1 cellular context compared by ENCODE assay signal in the genomic region with DNA sequence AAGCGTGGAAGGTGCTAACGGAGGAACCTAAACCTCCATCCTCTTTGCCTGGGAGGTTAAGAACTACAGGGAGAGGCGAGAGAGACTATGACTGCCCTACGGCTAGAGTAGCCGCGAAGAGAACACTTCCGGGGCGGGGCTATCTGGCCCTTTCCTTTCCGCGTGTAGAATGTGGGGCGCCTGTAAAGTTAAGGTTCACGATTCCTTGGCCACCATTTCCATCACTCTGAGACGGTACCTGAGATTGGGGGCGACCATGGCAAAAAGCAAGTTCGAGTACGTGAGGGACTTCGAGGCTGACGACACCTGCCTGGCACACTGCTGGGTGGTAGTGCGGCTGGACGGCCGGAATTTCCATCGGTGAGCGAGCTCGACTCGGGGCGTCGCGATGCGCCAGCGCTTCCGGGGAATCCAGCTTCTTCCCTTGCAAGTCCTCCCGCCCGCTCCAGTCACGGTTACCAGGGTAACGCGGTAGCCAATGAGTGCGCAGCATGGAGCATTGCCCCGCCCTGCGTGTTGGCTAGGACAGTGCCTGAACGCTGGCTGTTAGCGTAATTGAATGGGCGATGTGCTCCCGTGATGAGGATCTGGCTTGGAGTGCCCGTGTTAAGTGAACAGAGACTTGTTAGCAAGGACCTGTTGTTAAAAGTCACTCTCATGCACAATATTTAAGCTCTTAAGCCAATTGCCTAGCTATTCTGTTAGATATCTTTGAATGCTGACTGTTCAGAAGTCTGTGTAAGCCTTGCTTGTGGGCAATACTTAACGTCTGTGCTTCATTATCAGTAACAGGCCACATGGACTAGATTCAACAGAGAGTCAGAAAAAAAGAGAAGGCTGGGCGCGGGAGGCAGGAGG.
TF ChIP-seq lines count a peak whose summit lies in the region.

THG1L (plus strand) TSS at position 149 of the 858 bp plus-strand sequence; CDS start at position 170, 21 bp downstream.

TF ChIP-seq in K562, 482 proteins besides CTCF, POLR2A, EP300 and RAD21 (continued from another document and continues in another):
- TF ChIP-seq REST (CRISPR knock-in tag; IDR thresholded peaks at IDR 0.05; ENCODE audit: low read depth) (no peak; the same call in 1 of the 2 replicates), POLR2B (IDR thresholded peaks at IDR 0.05; ENCODE audit: low read depth, partially characterized antibody) (peak; percentile 78), CC2D1A (IDR thresholded peaks at IDR 0.05) (0 out of 2 replicates have a peak, but pooled peaks have one; percentile 31), PKNOX1 (IDR thresholded peaks at IDR 0.05) (no peak), ZNF280B (CRISPR knock-in tag; IDR thresholded peaks at IDR 0.05) (no peak), RB1 (IDR thresholded peaks at IDR 0.05; ENCODE audit: low read depth) (peak; percentile 56; the same call in 1 of the 2 replicates), BDP1 (IDR thresholded peaks at IDR 0.05; ENCODE audit: insufficient read depth, insufficient read length) (no peak), STAG1 (CRISPR knock-in tag; IDR thresholded peaks at IDR 0.05; ENCODE audit: borderline replicate concordance) (no peak), ARNT (IDR thresholded peaks at IDR 0.05) (peak in 1 of 2 experiments; percentile 16; a peak in 1 of 4 replicates), GTF2E2 (tag; IDR thresholded peaks at IDR 0.05) (peak; percentile 43; the same call in 1 of the 2 replicates), ZEB2 (IDR thresholded peaks at IDR 0.05) (no peak), NFXL1 (CRISPR knock-in tag; IDR thresholded peaks at IDR 0.05) (no peak), FOSL1 (tag; conservative IDR thresholded peaks at IDR 0.05) (peak; percentile 41), CXXC5 (CRISPR knock-in tag; IDR thresholded peaks at IDR 0.05) (peak; percentile 78), TCF3 (CRISPR knock-in tag; IDR thresholded peaks at IDR 0.05) (peak; percentile 87), MAZ (CRISPR knock-in tag; conservative IDR thresholded peaks at IDR 0.05 in 1 of 2, IDR thresholded peaks at IDR 0.05 in 1 of 2) (peak; percentile 61 to 90; a peak in 3 of 4 replicates), SMARCA4 (IDR thresholded peaks at IDR 0.05) (peak; percentile 59), ZNF134 (CRISPR knock-in tag; conservative IDR thresholded peaks at IDR 0.05) (no peak), COPS2 (conservative IDR thresholded peaks at IDR 0.05) (no peak), KHSRP (IDR thresholded peaks at IDR 0.05) (no peak), ZKSCAN1 (IDR thresholded peaks at IDR 0.05; ENCODE audit: low read depth, low read length) (0 out of 2 replicates have a peak, but pooled peaks have one; percentile 13), ZFP91 (CRISPR knock-in tag; IDR thresholded peaks at IDR 0.05) (no peak), NCOA4 (IDR thresholded peaks at IDR 0.05; ENCODE audit: partially characterized antibody) (no peak), SAP30 (IDR thresholded peaks at IDR 0.05; ENCODE audit: borderline replicate concordance, insufficient read depth, low read depth, low read length, poor library complexity, severe bottlenecking) (peak; percentile 92), CREM (IDR thresholded peaks at IDR 0.05; ENCODE audit: low read depth) (peak; percentile 33; the same call in 1 of the 2 replicates), ZNF239 (CRISPR knock-in tag; IDR thresholded peaks at IDR 0.05) (no peak), U2AF2 (optimal IDR thresholded peaks at IDR 0.05; ENCODE audit: low read depth, low read length) (no peak), MBD2 (IDR thresholded peaks at IDR 0.05; ENCODE audit: borderline replicate concordance, low read depth) (peak; percentile 53; the same call in 1 of the 2 replicates), EP400 (IDR thresholded peaks at IDR 0.05) (peak; percentile 98), SP1 (CRISPR knock-in tag; IDR thresholded peaks at IDR 0.05) (peak; percentile 90), GATAD2B (IDR thresholded peaks at IDR 0.05; ENCODE audit: borderline replicate concordance) (no peak), MEIS2 (IDR thresholded peaks at IDR 0.05; ENCODE audit: partially characterized antibody) (no peak), ZKSCAN3 (CRISPR knock-in tag; IDR thresholded peaks at IDR 0.05) (no peak), NFRKB (IDR thresholded peaks at IDR 0.05; ENCODE audit: low read depth) (peak; percentile 80), NRF1 (conservative IDR thresholded peaks at IDR 0.05 in 1 of 2, IDR thresholded peaks at IDR 0.05 in 1 of 2) (peak; percentile 82 to 85)
- TF ChIP-seq, protein P1, sequence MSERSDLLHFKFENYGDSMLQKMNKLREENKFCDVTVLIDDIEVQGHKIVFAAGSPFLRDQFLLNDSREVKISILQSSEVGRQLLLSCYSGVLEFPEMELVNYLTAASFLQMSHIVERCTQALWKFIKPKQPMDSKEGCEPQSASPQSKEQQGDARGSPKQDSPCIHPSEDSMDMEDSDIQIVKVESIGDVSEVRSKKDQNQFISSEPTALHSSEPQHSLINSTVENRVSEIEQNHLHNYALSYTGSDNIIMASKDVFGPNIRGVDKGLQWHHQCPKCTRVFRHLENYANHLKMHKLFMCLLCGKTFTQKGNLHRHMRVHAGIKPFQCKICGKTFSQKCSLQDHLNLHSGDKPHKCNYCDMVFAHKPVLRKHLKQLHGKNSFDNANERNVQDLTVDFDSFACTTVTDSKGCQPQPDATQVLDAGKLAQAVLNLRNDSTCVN (CRISPR knock-in tag; IDR thresholded peaks at IDR 0.05) = 0 out of 2 replicates have a peak, but pooled peaks have one; percentile 15
- TF ChIP-seq, protein P2, sequence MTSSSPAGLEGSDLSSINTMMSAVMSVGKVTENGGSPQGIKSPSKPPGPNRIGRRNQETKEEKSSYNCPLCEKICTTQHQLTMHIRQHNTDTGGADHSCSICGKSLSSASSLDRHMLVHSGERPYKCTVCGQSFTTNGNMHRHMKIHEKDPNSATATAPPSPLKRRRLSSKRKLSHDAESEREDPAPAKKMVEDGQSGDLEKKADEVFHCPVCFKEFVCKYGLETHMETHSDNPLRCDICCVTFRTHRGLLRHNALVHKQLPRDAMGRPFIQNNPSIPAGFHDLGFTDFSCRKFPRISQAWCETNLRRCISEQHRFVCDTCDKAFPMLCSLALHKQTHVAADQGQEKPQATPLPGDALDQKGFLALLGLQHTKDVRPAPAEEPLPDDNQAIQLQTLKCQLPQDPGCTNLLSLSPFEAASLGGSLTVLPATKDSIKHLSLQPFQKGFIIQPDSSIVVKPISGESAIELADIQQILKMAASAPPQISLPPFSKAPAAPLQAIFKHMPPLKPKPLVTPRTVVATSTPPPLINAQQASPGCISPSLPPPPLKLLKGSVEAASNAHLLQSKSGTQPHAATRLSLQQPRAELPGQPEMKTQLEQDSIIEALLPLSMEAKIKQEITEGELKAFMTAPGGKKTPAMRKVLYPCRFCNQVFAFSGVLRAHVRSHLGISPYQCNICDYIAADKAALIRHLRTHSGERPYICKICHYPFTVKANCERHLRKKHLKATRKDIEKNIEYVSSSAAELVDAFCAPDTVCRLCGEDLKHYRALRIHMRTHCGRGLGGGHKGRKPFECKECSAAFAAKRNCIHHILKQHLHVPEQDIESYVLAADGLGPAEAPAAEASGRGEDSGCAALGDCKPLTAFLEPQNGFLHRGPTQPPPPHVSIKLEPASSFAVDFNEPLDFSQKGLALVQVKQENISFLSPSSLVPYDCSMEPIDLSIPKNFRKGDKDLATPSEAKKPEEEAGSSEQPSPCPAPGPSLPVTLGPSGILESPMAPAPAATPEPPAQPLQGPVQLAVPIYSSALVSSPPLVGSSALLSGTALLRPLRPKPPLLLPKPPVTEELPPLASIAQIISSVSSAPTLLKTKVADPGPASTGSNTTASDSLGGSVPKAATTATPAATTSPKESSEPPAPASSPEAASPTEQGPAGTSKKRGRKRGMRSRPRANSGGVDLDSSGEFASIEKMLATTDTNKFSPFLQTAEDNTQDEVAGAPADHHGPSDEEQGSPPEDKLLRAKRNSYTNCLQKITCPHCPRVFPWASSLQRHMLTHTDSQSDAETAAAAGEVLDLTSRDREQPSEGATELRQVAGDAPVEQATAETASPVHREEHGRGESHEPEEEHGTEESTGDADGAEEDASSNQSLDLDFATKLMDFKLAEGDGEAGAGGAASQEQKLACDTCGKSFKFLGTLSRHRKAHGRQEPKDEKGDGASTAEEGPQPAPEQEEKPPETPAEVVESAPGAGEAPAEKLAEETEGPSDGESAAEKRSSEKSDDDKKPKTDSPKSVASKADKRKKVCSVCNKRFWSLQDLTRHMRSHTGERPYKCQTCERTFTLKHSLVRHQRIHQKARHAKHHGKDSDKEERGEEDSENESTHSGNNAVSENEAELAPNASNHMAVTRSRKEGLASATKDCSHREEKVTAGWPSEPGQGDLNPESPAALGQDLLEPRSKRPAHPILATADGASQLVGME (CRISPR knock-in tag; IDR thresholded peaks at IDR 0.05) = 0 out of 2 replicates have a peak, but pooled peaks have one; percentile 38
- TF ChIP-seq, protein P3, sequence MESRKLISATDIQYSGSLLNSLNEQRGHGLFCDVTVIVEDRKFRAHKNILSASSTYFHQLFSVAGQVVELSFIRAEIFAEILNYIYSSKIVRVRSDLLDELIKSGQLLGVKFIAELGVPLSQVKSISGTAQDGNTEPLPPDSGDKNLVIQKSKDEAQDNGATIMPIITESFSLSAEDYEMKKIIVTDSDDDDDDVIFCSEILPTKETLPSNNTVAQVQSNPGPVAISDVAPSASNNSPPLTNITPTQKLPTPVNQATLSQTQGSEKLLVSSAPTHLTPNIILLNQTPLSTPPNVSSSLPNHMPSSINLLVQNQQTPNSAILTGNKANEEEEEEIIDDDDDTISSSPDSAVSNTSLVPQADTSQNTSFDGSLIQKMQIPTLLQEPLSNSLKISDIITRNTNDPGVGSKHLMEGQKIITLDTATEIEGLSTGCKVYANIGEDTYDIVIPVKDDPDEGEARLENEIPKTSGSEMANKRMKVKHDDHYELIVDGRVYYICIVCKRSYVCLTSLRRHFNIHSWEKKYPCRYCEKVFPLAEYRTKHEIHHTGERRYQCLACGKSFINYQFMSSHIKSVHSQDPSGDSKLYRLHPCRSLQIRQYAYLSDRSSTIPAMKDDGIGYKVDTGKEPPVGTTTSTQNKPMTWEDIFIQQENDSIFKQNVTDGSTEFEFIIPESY (CRISPR knock-in tag; IDR thresholded peaks at IDR 0.05) = no peak
- TF ChIP-seq, protein P4, sequence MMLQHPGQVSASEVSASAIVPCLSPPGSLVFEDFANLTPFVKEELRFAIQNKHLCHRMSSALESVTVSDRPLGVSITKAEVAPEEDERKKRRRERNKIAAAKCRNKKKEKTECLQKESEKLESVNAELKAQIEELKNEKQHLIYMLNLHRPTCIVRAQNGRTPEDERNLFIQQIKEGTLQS (IDR thresholded peaks at IDR 0.05) = no peak; the same call in 1 of the 2 replicates
- TF ChIP-seq, protein P4 (CRISPR knock-in tag; conservative IDR thresholded peaks at IDR 0.05) = peak; percentile 25; the same call in 1 of the 2 replicates
